8 cellular contexts compared by ENCODE assay signal in the genomic region with DNA sequence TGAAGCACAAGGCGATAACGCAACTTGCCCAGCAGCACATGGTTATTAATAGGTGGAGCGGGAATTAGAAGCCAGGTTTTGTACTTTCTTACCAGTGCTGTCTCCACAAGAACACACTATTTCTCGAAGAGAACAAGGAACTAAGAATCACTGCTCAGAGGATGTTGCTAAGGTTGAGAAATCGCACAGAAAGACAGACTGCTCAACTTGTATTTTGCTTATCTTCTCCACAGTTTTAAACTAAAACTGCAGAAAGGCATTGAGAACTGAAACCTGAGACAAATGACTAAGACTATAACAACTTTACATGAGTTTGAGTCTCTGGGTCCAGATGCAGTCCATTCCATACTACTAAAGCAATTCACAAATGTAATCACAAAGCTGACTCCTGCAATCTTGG. TPM values are rescaled to one million over a fixed set of nuclear protein-coding genes. Genes with fewer than 3 reads are reported as not detected.
DNase-seq lines count a peak whose midpoint lies in the region; ATAC-seq and TF ChIP-seq lines count a peak whose summit lies in the region.

No MANE protein-coding gene starts in this region.

- CTCF ChIA-PET in HEK293T (lab: Yijun Ruan, JAX), result interaction anchor here (0.6 to 0.8 kb wide), 3 partner anchors 25 to 882 kb away, joined by 3 to 8 read pairs (median 3); no protein-coding TSS in a partner anchor

- H3K9ac ChIP-seq in SU-DHL-6 (ENCODE audit: low read length), result peak overlapping the region; percentile 89

- peaks cover 34% of the 10 kb centered on the region for H3F3A ChIP-seq in SU-DHL-6 (ENCODE audit: insufficient read depth)

- peaks cover 34% of the 10 kb centered on the region for H4K20me1 ChIP-seq in SU-DHL-6 (ENCODE audit: low read depth, low read length)

- peak overlapping the region; percentile 98 for H3K4me2 ChIP-seq in SU-DHL-6 (ENCODE audit: low read depth, low read length, poor library complexity, severe bottlenecking)

- TF ChIP-seq CTCF in SU-DHL-6 (IDR thresholded peaks at IDR 0.05; ENCODE audit: insufficient read depth, low read length, poor library complexity, severe bottlenecking), result no peak

- POLR2A ChIA-PET in HEK293T (lab: Yijun Ruan, JAX), result no interaction called here

- H3K36me3 ChIP-seq in SU-DHL-6 (ENCODE audit: low read length), result peaks cover 30% of the 10 kb centered on the region

- H3K4me3 ChIP-seq in SU-DHL-6 (ENCODE audit: insufficient read depth, low read length, poor library complexity, severe bottlenecking), result peak overlapping the region; percentile 19

- ATAC-seq in GM18909 (IDR thresholded peaks at IDR 0.05; ENCODE audit: poor library complexity, unreplicated experiment) (peak; percentile 71), HG02798 (IDR thresholded peaks at IDR 0.05; ENCODE audit: poor library complexity, unreplicated experiment) (peak; percentile 79)

- H2AFZ ChIP-seq in SU-DHL-6 (ENCODE audit: low read depth, low read length, severe bottlenecking), result no peak overlapping the region

- peak; percentile 62 for DNase-seq in pons (ENCODE audit: low spot score)
- DNase-seq in dermis blood vessel endothelial cell, result no peak
- no peak for DNase-seq in kidney glomerular epithelial cell (lab: John Stamatoyannopoulos, UW)
- DNase-seq in HEK293T (ENCODE audit: extremely low spot score), result no peak
- DNase-seq in cortex of kidney (lab: John Stamatoyannopoulos, UW), result no peak

- H3K79me2 ChIP-seq in SU-DHL-6 (ENCODE audit: insufficient read depth, low read length), result peaks cover 100% of the 10 kb centered on the region

- H3K9me2 ChIP-seq in SU-DHL-6 (replicated peaks; ENCODE audit: insufficient read depth, low read length), result no peaks in the 10 kb centered on the region

- no peaks in the 10 kb centered on the region for H3K27me3 ChIP-seq in SU-DHL-6 (ENCODE audit: low read length)

- peak overlapping the region; percentile 65 for H3K27ac ChIP-seq in SU-DHL-6 (ENCODE audit: low read depth, low read length)

- H3K9me3 ChIP-seq in SU-DHL-6 (ENCODE audit: insufficient read depth, low read length), result no peaks in the 10 kb centered on the region

TF ChIP-seq in HEK293T, 16 proteins besides CTCF, POLR2A, EP300 and RAD21:
- no peak for TF ChIP-seq TARDBP (IDR thresholded peaks at IDR 0.05)
- no peak for TF ChIP-seq CTBP1 (IDR thresholded peaks at IDR 0.05; ENCODE audit: borderline replicate concordance)
- no peak for TF ChIP-seq LEF1 (IDR thresholded peaks at IDR 0.05; ENCODE audit: borderline replicate concordance)
- no peak for TF ChIP-seq HDGF (IDR thresholded peaks at IDR 0.05; ENCODE audit: borderline replicate concordance)
- TF ChIP-seq ELF4 (IDR thresholded peaks at IDR 0.05), result no peak
- TF ChIP-seq BHLHE40 (IDR thresholded peaks at IDR 0.05; ENCODE audit: borderline replicate concordance), result no peak
- no peak for TF ChIP-seq ARNT (IDR thresholded peaks at IDR 0.05)
- no peak for TF ChIP-seq SUZ12 (IDR thresholded peaks at IDR 0.05)
- no peak for TF ChIP-seq ZNF384 (IDR thresholded peaks at IDR 0.05)
- TF ChIP-seq SP1 (IDR thresholded peaks at IDR 0.05), result no peak
- TF ChIP-seq, protein P1, sequence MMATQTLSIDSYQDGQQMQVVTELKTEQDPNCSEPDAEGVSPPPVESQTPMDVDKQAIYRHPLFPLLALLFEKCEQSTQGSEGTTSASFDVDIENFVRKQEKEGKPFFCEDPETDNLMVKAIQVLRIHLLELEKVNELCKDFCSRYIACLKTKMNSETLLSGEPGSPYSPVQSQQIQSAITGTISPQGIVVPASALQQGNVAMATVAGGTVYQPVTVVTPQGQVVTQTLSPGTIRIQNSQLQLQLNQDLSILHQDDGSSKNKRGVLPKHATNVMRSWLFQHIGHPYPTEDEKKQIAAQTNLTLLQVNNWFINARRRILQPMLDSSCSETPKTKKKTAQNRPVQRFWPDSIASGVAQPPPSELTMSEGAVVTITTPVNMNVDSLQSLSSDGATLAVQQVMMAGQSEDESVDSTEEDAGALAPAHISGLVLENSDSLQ (IDR thresholded peaks at IDR 0.05), result no peak
- no peak for TF ChIP-seq FOXM1 (IDR thresholded peaks at IDR 0.05; ENCODE audit: borderline replicate concordance)
- no peak; the same call in none of the 2 replicates for TF ChIP-seq L3MBTL2 (conservative IDR thresholded peaks at IDR 0.05)
- no peak for TF ChIP-seq FOXK2 (IDR thresholded peaks at IDR 0.05)
- TF ChIP-seq FOXA1 (IDR thresholded peaks at IDR 0.05), result no peak
- no peak for TF ChIP-seq NFRKB (IDR thresholded peaks at IDR 0.05)
TF ChIP-seq in HEK293T: peak in this region for 0.

RNA-seq across cellular contexts. Expression of gene PRKD3, which starts 6.2 kb away (rescaled TPM):
- 76.5 and 77.1 TPM in 2 replicates for total RNA-seq in dermis blood vessel endothelial cell

RNA-seq across cellular contexts. Expression of gene QPCT, which starts 26.0 kb away (rescaled TPM):
- 4.0 and 7.8 TPM in 2 replicates for total RNA-seq in dermis blood vessel endothelial cell
